In genomic region chr7:38478404-38478803, GRCh38 we compare ENCODE assay signal across 21 cellular contexts.
"Had no signal": no experiment of that assay in that cellular context is flagged by ENCODE, and none has a peak within 500 bp of the region (broad histone marks: within the 10 kb centered on the region; RNA-seq: fewer than 3 reads in every experiment).

No MANE protein-coding gene starts in this region.

- FAIRE-seq: frontal cortex, kidney had no signal

- ATAC-seq: activated CD8-positive, alpha-beta memory T cell treated with anti-CD3 and anti-CD28 coated beads, Interleukin-2, amount 10 ng/mL, durations not matched to agents 7 days and 5 days; activated naive CD8-positive, alpha-beta T cell treated with anti-CD3 and anti-CD28 coated beads, Interleukin-2, amount 50 U/mL, for 24 hours; T-cell had no signal

- H3K36me3 ChIP-seq: left ventricle myocardium inferior, thyroid gland had no signal

- H3K4me3 ChIP-seq: left ventricle myocardium inferior, thyroid gland had no signal

- H3K4me1 ChIP-seq: left ventricle myocardium inferior, thyroid gland had no signal

- H3K4me1 Mint-ChIP-seq: activated B cell treated with CpG ODN at 0.5 μM for 24 hours; activated CD4-positive, alpha-beta memory T cell treated with anti-CD3 and anti-CD28 coated beads, Interleukin-2, amount 10 ng/mL, durations not matched to agents 7 days and 5 days; activated CD8-positive, alpha-beta memory T cell treated with anti-CD3 and anti-CD28 coated beads, Interleukin-2, amount 10 ng/mL, durations not matched to agents 7 days and 5 days; activated naive CD4-positive, alpha-beta T cell treated with anti-CD3 and anti-CD28 coated beads, Interleukin-2, amount 10 ng/mL, durations not matched to agents 7 days and 5 days; activated naive CD8-positive, alpha-beta T cell treated with anti-CD3 and anti-CD28 coated beads, Interleukin-2, amount 50 U/mL, for 24 hours; T-cell had no signal

- H3K9me3 ChIP-seq: thyroid gland had no signal

- DNase-seq: activated B cell treated with CpG ODN at 0.5 μM for 24 hours; activated CD4-positive, alpha-beta memory T cell treated with anti-CD3 and anti-CD28 coated beads, Interleukin-2, amount 10 ng/mL, durations not matched to agents 7 days and 5 days; activated CD4-positive, alpha-beta T cell treated with anti-CD3 and anti-CD28 coated beads for 4 hours; activated CD8-positive, alpha-beta memory T cell treated with anti-CD3 and anti-CD28 coated beads, Interleukin-2, amount 10 ng/mL, durations not matched to agents 7 days and 5 days; activated naive CD4-positive, alpha-beta T cell treated with anti-CD3 and anti-CD28 coated beads, Interleukin-2, amount 10 ng/mL, durations not matched to agents 7 days and 5 days; activated naive CD8-positive, alpha-beta T cell treated with anti-CD3 and anti-CD28 coated beads, Interleukin-2, amount 50 U/mL, for 24 hours; activated T-cell treated with anti-CD3 and anti-CD28 coated beads, Interleukin-2, amount 50 U/mL, for 1 hour; aorta; dermis blood vessel endothelial cell; effector memory CD4-positive, alpha-beta T cell; kidney; left ventricle myocardium inferior; mammary epithelial cell; nephron progenitor cell; occipital lobe; posterior cingulate gyrus; stimulated activated CD4-positive, alpha-beta T cell treated with anti-CD3 and anti-CD28 coated beads, Interleukin-2, amount 100 ng/mL, for 24 hours; stimulated activated naive CD4-positive, alpha-beta T cell treated with Interleukin-2 at 50 U/mL for 16 hours; T-cell; thyroid gland had no signal

- H3K27me3 ChIP-seq: thyroid gland had no signal

- H3K9me3 Mint-ChIP-seq: activated CD4-positive, alpha-beta memory T cell treated with anti-CD3 and anti-CD28 coated beads, Interleukin-2, amount 10 ng/mL, durations not matched to agents 7 days and 5 days; activated naive CD4-positive, alpha-beta T cell treated with anti-CD3 and anti-CD28 coated beads, Interleukin-2, amount 10 ng/mL, durations not matched to agents 7 days and 5 days had no signal

- H3K4me3 Mint-ChIP-seq: activated B cell treated with CpG ODN at 0.5 μM for 24 hours; activated CD4-positive, alpha-beta memory T cell treated with anti-CD3 and anti-CD28 coated beads, Interleukin-2, amount 10 ng/mL, durations not matched to agents 7 days and 5 days; activated CD8-positive, alpha-beta memory T cell treated with anti-CD3 and anti-CD28 coated beads, Interleukin-2, amount 10 ng/mL, durations not matched to agents 7 days and 5 days; activated naive CD4-positive, alpha-beta T cell treated with anti-CD3 and anti-CD28 coated beads, Interleukin-2, amount 10 ng/mL, durations not matched to agents 7 days and 5 days; activated naive CD8-positive, alpha-beta T cell treated with anti-CD3 and anti-CD28 coated beads, Interleukin-2, amount 50 U/mL, for 24 hours; nephron progenitor cell; T-cell had no signal

- H3K27ac ChIP-seq: left ventricle myocardium inferior, thyroid gland had no signal

- H3K27me3 Mint-ChIP-seq: activated naive CD4-positive, alpha-beta T cell treated with anti-CD3 and anti-CD28 coated beads, Interleukin-2, amount 10 ng/mL, durations not matched to agents 7 days and 5 days had no signal

- H3K27ac Mint-ChIP-seq: activated B cell treated with CpG ODN at 0.5 μM for 24 hours; activated CD4-positive, alpha-beta memory T cell treated with anti-CD3 and anti-CD28 coated beads, Interleukin-2, amount 10 ng/mL, durations not matched to agents 7 days and 5 days; activated CD8-positive, alpha-beta memory T cell treated with anti-CD3 and anti-CD28 coated beads, Interleukin-2, amount 10 ng/mL, durations not matched to agents 7 days and 5 days; activated naive CD4-positive, alpha-beta T cell treated with anti-CD3 and anti-CD28 coated beads, Interleukin-2, amount 10 ng/mL, durations not matched to agents 7 days and 5 days; activated naive CD8-positive, alpha-beta T cell treated with anti-CD3 and anti-CD28 coated beads, Interleukin-2, amount 50 U/mL, for 24 hours; nephron progenitor cell; T-cell had no signal

- H3K36me3 Mint-ChIP-seq: activated naive CD4-positive, alpha-beta T cell treated with anti-CD3 and anti-CD28 coated beads, Interleukin-2, amount 10 ng/mL, durations not matched to agents 7 days and 5 days had no signal
